In genomic region chr20:51972031-51972430, GRCh38 we compare ENCODE assay signal across 23 cellular contexts.
A peak's percentile ranks its signal among the peaks of the same experiment; 100 is the strongest.
DNase-seq lines count a peak whose midpoint lies in the region; ATAC-seq, FAIRE-seq and TF ChIP-seq lines count a peak whose summit lies in the region.
"Had no signal": no experiment of that assay in that cellular context is flagged by ENCODE, and none has a peak within 500 bp of the region (broad histone marks: within the 10 kb centered on the region; RNA-seq: fewer than 3 reads in every experiment).

No MANE protein-coding gene starts in this region.

- no TSS peak for BruUV-seq in MCF 10A (replicated peaks; lab: Mats Ljungman, UMichigan)

- H2AFZ ChIP-seq in neural progenitor cell (replicated peaks): no peak overlapping the region
- H2AFZ ChIP-seq: PC-9 had no signal

- H3K4me2 ChIP-seq in neural progenitor cell: no peak overlapping the region
- H3K4me2 ChIP-seq: BLaER1, KMS-11, PC-9 had no signal

- H3K4me3 ChIP-seq in breast epithelium: no peak overlapping the region
- H3K4me3 ChIP-seq in ectodermal cell (ENCODE audit: insufficient read depth, low read depth, low read length): no peak overlapping the region
- no peak overlapping the region for H3K4me3 ChIP-seq in neural progenitor cell
- no peak overlapping the region for H3K4me3 ChIP-seq in pancreas
- H3K4me3 ChIP-seq: BLaER1, PC-9 had no signal

- DNase-seq in MCF 10A (ENCODE audit: unreplicated experiment) (no peak), breast epithelium (ENCODE audit: low spot score in 2 of 2) (no peak), neural progenitor cell (ENCODE audit: low spot score) (no peak), Ammon's horn (ENCODE audit: low spot score) (no peak), pancreas (no peak)
- DNase-seq: 8988T; CD4-positive, CD25-positive, alpha-beta regulatory T cell; DMS53; NCI-H1048; NCI-H1417; NCI-H1694; NCI-H2029 treated with DMSO at 0.1 percent for 48 hours; NCI-H345; NCI-H510A treated with DMSO at 0.1 percent for 48 hours; PC-9; SHP77 treated with DMSO at 0.1 percent for 48 hours had no signal

- ATAC-seq in pancreas (no peak), GM18907 (IDR thresholded peaks at IDR 0.05; ENCODE audit: unreplicated experiment) (no peak)

- H3K27me3 ChIP-seq in breast epithelium: no peaks in the 10 kb centered on the region
- no peaks in the 10 kb centered on the region for H3K27me3 ChIP-seq in ectodermal cell (ENCODE audit: control insufficient read depth, insufficient read depth, low read length, poor library complexity, severe bottlenecking)
- H3K27me3 ChIP-seq in neural progenitor cell: no peaks in the 10 kb centered on the region
- H3K27me3 ChIP-seq in pancreas: no peaks in the 10 kb centered on the region
- H3K27me3 ChIP-seq: BLaER1 had no signal

- no peak overlapping the region for H3K27ac ChIP-seq in breast epithelium
- peak overlapping the region; percentile 36 for H3K27ac ChIP-seq in ectodermal cell (ENCODE audit: insufficient read depth, low read depth, low read length, poor library complexity, severe bottlenecking)
- H3K27ac ChIP-seq in neural progenitor cell: peak overlapping the region; percentile 32
- no peak overlapping the region for H3K27ac ChIP-seq in pancreas
- H3K27ac ChIP-seq: BLaER1, KMS-11, PC-9 had no signal

- intact Hi-C loops in MCF 10A (cut with micrococcal nuclease) (no loop called here), breast epithelium (cut with DNase I; ENCODE audit: low total_unique reads) (loop anchor here (5.0 kb wide), 1 partner anchor 1145 kb away; no protein-coding TSS in a partner anchor), pancreas (cut with DNase I) (no loop called here)

- no peak overlapping the region for H3K9ac ChIP-seq in neural progenitor cell
- H3K9ac ChIP-seq: BLaER1, KMS-11 had no signal

- H3K9me3 Mint-ChIP-seq in MCF 10A (ENCODE audit: unreplicated experiment): no peaks in the 10 kb centered on the region
- peaks cover 3% of the 10 kb centered on the region for H3K9me3 Mint-ChIP-seq in neural progenitor cell

- H3K4me1 Mint-ChIP-seq in MCF 10A (ENCODE audit: insufficient read depth, unreplicated experiment): peaks cover 10% of the 10 kb centered on the region
- H3K4me1 Mint-ChIP-seq in neural progenitor cell: peaks cover 3% of the 10 kb centered on the region
- H3K4me1 Mint-ChIP-seq: CD4-positive, CD25-positive, alpha-beta regulatory T cell had no signal

- WGBS in ectodermal cell, 2 experiments: 95 to 96% methylated on average over 6 of the region's 6 CpGs
- WGBS in pancreas, 2 donors: 75 to 88% methylated on average over 6 of the region's 6 CpGs

- H3K36me3 Mint-ChIP-seq in MCF 10A (ENCODE audit: insufficient read depth, unreplicated experiment) (no peaks in the 10 kb centered on the region), neural progenitor cell (peaks cover 2% of the 10 kb centered on the region)
- H3K36me3 Mint-ChIP-seq: CD4-positive, CD25-positive, alpha-beta regulatory T cell; IgD-negative memory B cell had no signal

- H3K79me2 ChIP-seq in neural progenitor cell (ENCODE audit: low read depth): no peaks in the 10 kb centered on the region

- H3K9me3 ChIP-seq in breast epithelium: peaks cover 0 to under 1% of the 10 kb centered on the region in 2 donors
- no peaks in the 10 kb centered on the region for H3K9me3 ChIP-seq in ectodermal cell (ENCODE audit: control insufficient read depth, low read length)
- H3K9me3 ChIP-seq in neural progenitor cell (ENCODE audit: low read depth): no peaks in the 10 kb centered on the region
- no peaks in the 10 kb centered on the region for H3K9me3 ChIP-seq in pancreas

- H3F3A ChIP-seq in neural progenitor cell (ENCODE audit: low read depth): peaks cover 10% of the 10 kb centered on the region

- CTCF ChIA-PET in MCF 10A (lab: Yijun Ruan, JAX): no interaction called here

- FAIRE-seq in pancreas (lab: Jason Lieb, UNC): no peak
- FAIRE-seq: D721Med, GM18507 had no signal

- POLR2A ChIA-PET in MCF 10A (lab: Yijun Ruan, JAX): interaction anchor here (0.7 to 1.2 kb wide), 2 partner anchors 12 to 43 kb away, joined by 3 read pairs; no protein-coding TSS in a partner anchor

- H3K4me1 ChIP-seq in breast epithelium: no peaks in the 10 kb centered on the region
- peaks cover 3% of the 10 kb centered on the region for H3K4me1 ChIP-seq in ectodermal cell (ENCODE audit: control insufficient read depth, insufficient read depth, low read length)
- peaks cover 7% of the 10 kb centered on the region for H3K4me1 ChIP-seq in neural progenitor cell
- H3K4me1 ChIP-seq in pancreas: no peaks in the 10 kb centered on the region
- H3K4me1 ChIP-seq: BLaER1 had no signal

- H3K27ac Mint-ChIP-seq in MCF 10A (ENCODE audit: low read depth, unreplicated experiment): peak overlapping the region; percentile 6
- no peak overlapping the region for H3K27ac Mint-ChIP-seq in neural progenitor cell
- H3K27ac Mint-ChIP-seq: CD4-positive, CD25-positive, alpha-beta regulatory T cell had no signal

- no peak for TF ChIP-seq POLR2A in breast epithelium (IDR thresholded peaks at IDR 0.05)

- no peaks in the 10 kb centered on the region for H4K20me1 ChIP-seq in neural progenitor cell (ENCODE audit: low read depth)
- H4K20me1 ChIP-seq: BLaER1 had no signal

- H3K36me3 ChIP-seq in breast epithelium (no peaks in the 10 kb centered on the region), ectodermal cell (ENCODE audit: control insufficient read depth, insufficient read depth, low read length) (no peaks in the 10 kb centered on the region), neural progenitor cell (no peaks in the 10 kb centered on the region), pancreas (no peaks in the 10 kb centered on the region)
- H3K36me3 ChIP-seq: BLaER1 had no signal

- TF ChIP-seq CTCF in MCF 10A (IDR thresholded peaks at IDR 0.05; ENCODE audit: unreplicated experiment) (no peak), breast epithelium (IDR thresholded peaks at IDR 0.05) (no peak), neural progenitor cell (IDR thresholded peaks at IDR 0.05) (no peak), pancreas (IDR thresholded peaks at IDR 0.05) (no peak)

- no peak overlapping the region for H3K4me3 Mint-ChIP-seq in MCF 10A (ENCODE audit: unreplicated experiment)
- no peak overlapping the region for H3K4me3 Mint-ChIP-seq in neural progenitor cell
- H3K4me3 Mint-ChIP-seq: CD4-positive, CD25-positive, alpha-beta regulatory T cell; IgD-negative memory B cell had no signal

- H3K27me3 Mint-ChIP-seq in MCF 10A (ENCODE audit: insufficient read depth, unreplicated experiment): no peaks in the 10 kb centered on the region
- no peaks in the 10 kb centered on the region for H3K27me3 Mint-ChIP-seq in neural progenitor cell (ENCODE audit: insufficient read depth, low read depth)
- H3K27me3 Mint-ChIP-seq: CD4-positive, CD25-positive, alpha-beta regulatory T cell; IgD-negative memory B cell had no signal

Comparison
In these comparisons a context has a peak if more than half of its experiments do, and no peak if none do; other contexts are left out.
1. H3K27ac ChIP-seq: peak in ectodermal cell (single experiment) and neural progenitor cell (single experiment); none in breast epithelium (0 of 2) and pancreas (0 of 4).